ENCODE assay signal across 11 cellular contexts in the genomic region with DNA sequence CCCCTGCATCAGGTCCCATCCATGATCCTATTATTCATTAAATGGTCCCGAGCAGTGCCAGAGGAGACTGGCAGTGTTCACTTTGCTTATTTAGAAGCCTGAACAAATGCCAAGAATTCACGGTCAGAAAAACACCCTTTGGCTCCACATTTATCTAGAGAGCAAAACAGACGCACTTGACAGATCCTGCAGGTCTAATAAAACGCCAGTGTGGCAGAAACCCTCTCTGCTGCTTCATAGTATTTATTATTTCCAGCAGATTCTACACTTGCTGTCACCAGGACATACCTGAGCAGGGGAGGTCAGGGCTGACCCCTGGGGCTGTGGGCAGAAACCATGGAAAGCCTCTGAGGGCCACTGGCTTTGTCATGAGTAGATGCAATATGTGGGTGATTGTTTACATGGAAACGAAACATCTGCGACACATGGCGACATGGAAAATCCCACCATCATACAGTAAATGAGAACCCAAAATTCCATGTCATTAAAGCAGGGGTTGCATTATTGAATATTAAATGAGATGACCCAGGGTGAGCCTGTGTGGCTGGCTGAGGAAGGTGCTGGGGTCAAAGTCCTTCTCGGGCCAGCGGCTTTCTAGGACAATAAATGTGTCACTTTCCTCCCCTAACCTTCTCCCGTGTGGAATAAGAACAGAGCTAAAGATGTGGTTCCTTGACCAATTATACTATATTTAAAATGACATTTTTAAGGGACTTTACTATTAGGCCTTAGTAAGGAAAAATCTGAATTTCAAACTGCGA.
DNase-seq lines count a peak whose midpoint lies in the region; ATAC-seq and TF ChIP-seq lines count a peak whose summit lies in the region.
"Had no signal": no experiment of that assay in that cellular context is flagged by ENCODE, and none has a peak within 500 bp of the region (broad histone marks: within the 10 kb centered on the region; RNA-seq: fewer than 3 reads in every experiment).

No MANE protein-coding gene starts in this region.

- no peak overlapping the region for H2AFZ ChIP-seq in osteoblast (ENCODE audit: low read length)

- H3K27ac ChIP-seq in esophagus squamous epithelium (peak overlapping the region; percentile 88 to 94 (median 92)), tibial artery (peak overlapping the region; percentile 85 to 88), osteoblast (ENCODE audit: low read depth, low read length) (no peak overlapping the region)

- H3K27me3 ChIP-seq in esophagus squamous epithelium (no peaks in the 10 kb centered on the region), tibial artery (no peaks in the 10 kb centered on the region), osteoblast (ENCODE audit: insufficient read depth, low read length) (peaks cover 50% of the 10 kb centered on the region)
- H3K27me3 ChIP-seq: Peyer's patch had no signal

- H3K4me3 ChIP-seq in esophagus squamous epithelium, result no peak overlapping the region
- H3K4me3 ChIP-seq in mucosa of descending colon, result no peak overlapping the region
- no peak overlapping the region for H3K4me3 ChIP-seq in tibial artery
- no peak overlapping the region for H3K4me3 ChIP-seq in osteoblast (ENCODE audit: insufficient read depth, low read length)
- H3K4me3 ChIP-seq: Peyer's patch had no signal

- H3K9me3 ChIP-seq in esophagus squamous epithelium (peaks cover 0 to 7% (median 5%) of the 10 kb centered on the region in 3 donors), mucosa of descending colon (no peaks in the 10 kb centered on the region), tibial artery (no peaks in the 10 kb centered on the region), osteoblast (ENCODE audit: low read depth, low read length) (no peaks in the 10 kb centered on the region)
- H3K9me3 ChIP-seq: Peyer's patch had no signal

- TF ChIP-seq CTCF in esophagus squamous epithelium (IDR thresholded peaks at IDR 0.05) (no peak), mucosa of descending colon (IDR thresholded peaks at IDR 0.05) (no peak), tibial artery (IDR thresholded peaks at IDR 0.05) (no peak), osteoblast (IDR thresholded peaks at IDR 0.05; ENCODE audit: extremely low read depth, low read depth, low read length) (no peak)

- H3K36me3 ChIP-seq in esophagus squamous epithelium (no peaks in the 10 kb centered on the region), mucosa of descending colon (ENCODE audit: low read depth) (no peaks in the 10 kb centered on the region), tibial artery (no peaks in the 10 kb centered on the region), osteoblast (ENCODE audit: insufficient read depth, low read length) (no peaks in the 10 kb centered on the region)
- H3K36me3 ChIP-seq: Peyer's patch had no signal

- DNase-seq in NCI-H1105 treated with DMSO at 0.1 percent for 48 hours (lab: John Stamatoyannopoulos, UW) (peak; percentile 36), NCI-H1105 (lab: John Stamatoyannopoulos, UW) (no peak), esophagus squamous epithelium (lab: John Stamatoyannopoulos, UW) (no peak), mucosa of descending colon (peak in 1 of 3 donors; percentile 13), tibial artery (no peak), cerebellar cortex (ENCODE audit: low spot score) (no peak), osteoblast (ENCODE audit: insufficient read length, low spot score, missing footprints) (no peak)
- no peak for DNase-seq in activated naive CD8-positive, alpha-beta T cell treated with anti-CD3 and anti-CD28 coated beads, Interleukin-2, amount 50 U/mL, for 24 hours
- DNase-seq: activated naive CD4-positive, alpha-beta T cell treated with anti-CD3 and anti-CD28 coated beads, Interleukin-2, amount 10 ng/mL, durations not matched to agents 7 days and 5 days; Kasumi-1 had no signal

- no peaks in the 10 kb centered on the region for H3K27me3 Mint-ChIP-seq in activated naive CD8-positive, alpha-beta T cell treated with anti-CD3 and anti-CD28 coated beads, Interleukin-2, amount 50 U/mL, for 24 hours

- no peak for TF ChIP-seq POLR2A in esophagus squamous epithelium (IDR thresholded peaks at IDR 0.05)

- WGBS in esophagus squamous epithelium, 2 donors, result 67 to 69% methylated on average over 9 to 11 of the region's 11 CpGs

- no peaks in the 10 kb centered on the region for H3K36me3 Mint-ChIP-seq in activated naive CD8-positive, alpha-beta T cell treated with anti-CD3 and anti-CD28 coated beads, Interleukin-2, amount 50 U/mL, for 24 hours (ENCODE audit: low read depth)
- H3K36me3 Mint-ChIP-seq: activated naive CD4-positive, alpha-beta T cell treated with anti-CD3 and anti-CD28 coated beads, Interleukin-2, amount 10 ng/mL, durations not matched to agents 7 days and 5 days had no signal

- no peak overlapping the region for H3K4me2 ChIP-seq in osteoblast (ENCODE audit: insufficient read depth, low read length)

- no peaks in the 10 kb centered on the region for H3K79me2 ChIP-seq in osteoblast (ENCODE audit: insufficient read depth, low read length)

- no peak overlapping the region for H3K27ac Mint-ChIP-seq in activated naive CD8-positive, alpha-beta T cell treated with anti-CD3 and anti-CD28 coated beads, Interleukin-2, amount 50 U/mL, for 24 hours
- H3K27ac Mint-ChIP-seq: activated naive CD4-positive, alpha-beta T cell treated with anti-CD3 and anti-CD28 coated beads, Interleukin-2, amount 10 ng/mL, durations not matched to agents 7 days and 5 days had no signal

- intact Hi-C loops in esophagus squamous epithelium (cut with DNase I), result loop anchor here (10.0 kb wide), 1 partner anchor 106 kb away; no protein-coding TSS in a partner anchor
- intact Hi-C loops in mucosa of descending colon (cut with DNase I, micrococcal nuclease), result no loop called here
- intact Hi-C loops in tibial artery (cut with DNase I; ENCODE audit: low total_unique reads), result no loop called here

- H3K4me1 ChIP-seq in esophagus squamous epithelium (peaks cover 11 to 53% (median 30%) of the 10 kb centered on the region in 3 donors), mucosa of descending colon (ENCODE audit: low read depth) (no peaks in the 10 kb centered on the region), tibial artery (peaks cover 0 to 68% (median 30%) of the 10 kb centered on the region in 4 donors), osteoblast (ENCODE audit: insufficient read depth, low read length) (no peaks in the 10 kb centered on the region)
- H3K4me1 ChIP-seq: Peyer's patch had no signal

- H3K9me3 Mint-ChIP-seq in activated naive CD8-positive, alpha-beta T cell treated with anti-CD3 and anti-CD28 coated beads, Interleukin-2, amount 50 U/mL, for 24 hours, result no peaks in the 10 kb centered on the region
- H3K9me3 Mint-ChIP-seq: activated naive CD4-positive, alpha-beta T cell treated with anti-CD3 and anti-CD28 coated beads, Interleukin-2, amount 10 ng/mL, durations not matched to agents 7 days and 5 days had no signal

- no peaks in the 10 kb centered on the region for H3K4me1 Mint-ChIP-seq in activated naive CD8-positive, alpha-beta T cell treated with anti-CD3 and anti-CD28 coated beads, Interleukin-2, amount 50 U/mL, for 24 hours
- H3K4me1 Mint-ChIP-seq: activated naive CD4-positive, alpha-beta T cell treated with anti-CD3 and anti-CD28 coated beads, Interleukin-2, amount 10 ng/mL, durations not matched to agents 7 days and 5 days had no signal

- H4K20me1 ChIP-seq in osteoblast (ENCODE audit: insufficient read depth, low read length), result no peaks in the 10 kb centered on the region

- H3K4me3 Mint-ChIP-seq in activated naive CD8-positive, alpha-beta T cell treated with anti-CD3 and anti-CD28 coated beads, Interleukin-2, amount 50 U/mL, for 24 hours, result no peak overlapping the region
- H3K4me3 Mint-ChIP-seq: activated naive CD4-positive, alpha-beta T cell treated with anti-CD3 and anti-CD28 coated beads, Interleukin-2, amount 10 ng/mL, durations not matched to agents 7 days and 5 days had no signal

- ATAC-seq in mucosa of descending colon, result peak; percentile 61
- no peak for ATAC-seq in activated naive CD8-positive, alpha-beta T cell treated with anti-CD3 and anti-CD28 coated beads, Interleukin-2, amount 50 U/mL, for 24 hours
